Comparison of ENCODE assay signal across 13 cellular contexts in genomic region chr19:8552810-8553209, GRCh38. TPM values are rescaled to one million over a fixed set of nuclear protein-coding genes. Genes with fewer than 3 reads are reported as not detected.
DNase-seq lines count a peak whose midpoint lies in the region; ATAC-seq, FAIRE-seq and TF ChIP-seq lines count a peak whose summit lies in the region.
"Had no signal": no experiment of that assay in that cellular context is flagged by ENCODE, and none has a peak within 500 bp of the region (broad histone marks: within the 10 kb centered on the region; RNA-seq: fewer than 3 reads in every experiment).

No MANE protein-coding gene starts in this region.

- peaks cover 8% of the 10 kb centered on the region; the same call in 1 of the 2 replicates for H3K36me3 ChIP-seq in IMR-90 (ENCODE audit: control insufficient read depth, insufficient read depth, low read length)
- H3K36me3 ChIP-seq in keratinocyte (ENCODE audit: control insufficient read depth in 2 of 2, extremely low read depth in 1 of 2, insufficient read depth in 2 of 2, low read length in 2 of 2) = peaks cover 0 to 1% of the 10 kb centered on the region in 2 experiments
- H3K36me3 ChIP-seq: colonic mucosa had no signal

- H3K4me2 ChIP-seq in IMR-90 (ENCODE audit: low read depth, low read length) (no peak overlapping the region), keratinocyte (ENCODE audit: control insufficient read depth, extremely low read depth, insufficient read depth, low read depth, low read length) (peak overlapping the region; percentile 46)

- TF ChIP-seq RAD21 in IMR-90 (IDR thresholded peaks at IDR 0.05; ENCODE audit: low read length) = no peak

- no peak overlapping the region for H3K4me3 Mint-ChIP-seq in activated CD8-positive, alpha-beta T cell treated with anti-CD3 and anti-CD28 coated beads for 36 hours
- H3K4me3 Mint-ChIP-seq: memory B cell had no signal

- H2BK5ac ChIP-seq in IMR-90 (ENCODE audit: low read depth, low read length, poor library complexity, severe bottlenecking) = no peak overlapping the region

- no peak overlapping the region for H2AK5ac ChIP-seq in IMR-90 (ENCODE audit: low read depth, low read length)

- peak overlapping the region; percentile 66 to 89 for H4K8ac ChIP-seq in IMR-90 (ENCODE audit: low read depth in 2 of 2, low read length in 2 of 2)

- no peak overlapping the region for H3K27ac Mint-ChIP-seq in activated CD8-positive, alpha-beta T cell treated with anti-CD3 and anti-CD28 coated beads for 36 hours
- H3K27ac Mint-ChIP-seq: memory B cell had no signal

- dilution Hi-C loops in IMR-90 (cut with HindIII; ENCODE audit: low sequenced_read_pairs, unreplicated experiment) = no loop called here
- dilution Hi-C loops in keratinocyte (cut with MboI; ENCODE audit: extremely low pct_ligation_motif_present, low sequenced_read_pairs) = no loop called here

- H2BK20ac ChIP-seq in IMR-90 (ENCODE audit: low read depth, low read length) = no peak overlapping the region

- no peak overlapping the region for H4K5ac ChIP-seq in IMR-90 (ENCODE audit: low read depth, low read length)

- in situ Hi-C loops in IMR-90 (cut with MboI; ENCODE audit: low sequenced_read_pairs) = no loop called here

- DNase-seq in DMS79 treated with DMSO at 0.1 percent for 48 hours (lab: John Stamatoyannopoulos, UW) = peak; percentile 5
- DNase-seq in IMR-90 = peak; percentile 62
- peak; percentile 26 for DNase-seq in activated CD8-positive, alpha-beta T cell treated with anti-CD3 and anti-CD28 coated beads for 36 hours
- DNase-seq in keratinocyte (ENCODE audit: low read depth, low spot score) = no peak
- no peak for DNase-seq in H4 (ENCODE audit: low spot score)
- no peak for DNase-seq in KG1 (lab: John Stamatoyannopoulos, UW)
- no peak for DNase-seq in activated T-cell treated with anti-CD3 and anti-CD28 coated beads for 4 hours
- DNase-seq: colonic mucosa; NCI-H1092 treated with DMSO at 0.1 percent for 48 hours; stimulated activated CD4-positive, alpha-beta T cell treated with anti-CD3 and anti-CD28 coated beads, Interleukin-1b, Interleukin-23, amount 100 ng/mL, for 48 hours had no signal

- H2AK9ac ChIP-seq in IMR-90 (replicated peaks; ENCODE audit: low read depth, low read length, poor library complexity) = peak overlapping the region; percentile 50

- H3K9ac ChIP-seq in IMR-90 (ENCODE audit: low read depth, low read length) (no peak overlapping the region), keratinocyte (ENCODE audit: control insufficient read depth, extremely low read depth, insufficient read depth, low read length) (no peak overlapping the region)

- H3K9me3 Mint-ChIP-seq in activated CD8-positive, alpha-beta T cell treated with anti-CD3 and anti-CD28 coated beads for 36 hours = no peaks in the 10 kb centered on the region
- H3K9me3 Mint-ChIP-seq: memory B cell had no signal

- 31% methylated on average over 3 of the region's 10 CpGs; no CpG with 5 or more reads in 1 of the 2 experiments for WGBS in IMR-90 (ENCODE audit: extremely low coverage in 2 of 2, insufficient read length in 1 of 2), 2 experiments

- H3K18ac ChIP-seq in IMR-90 (ENCODE audit: low read depth, low read length) = no peak overlapping the region

- no peak for TF ChIP-seq POLR2A in IMR-90 (IDR thresholded peaks at IDR 0.05; ENCODE audit: low read depth, low read length)

- intact Hi-C loops in IMR-90 (cut with micrococcal nuclease) = no loop called here
- intact Hi-C loops in activated CD8-positive, alpha-beta T cell treated with anti-CD3 and anti-CD28 coated beads for 36 hours (cut with micrococcal nuclease) = no loop called here

- no peak overlapping the region for H3K23ac ChIP-seq in IMR-90 (ENCODE audit: low read depth, low read length)

- H3K4me3 ChIP-seq in IMR-90 (ENCODE audit: insufficient read depth, low read depth, low read length) = no peak overlapping the region
- H3K4me3 ChIP-seq in keratinocyte (ENCODE audit: control insufficient read depth in 2 of 3, extremely low read depth in 1 of 3, insufficient read depth in 2 of 3, low read depth in 1 of 3, low read length in 3 of 3) = peak overlapping the region in 1 of 3 experiments; percentile 14
- H3K4me3 ChIP-seq: colonic mucosa had no signal

- H3K9me3 ChIP-seq in IMR-90 (ENCODE audit: control insufficient read depth, insufficient read depth, low read length) = no peaks in the 10 kb centered on the region
- H3K9me3 ChIP-seq in keratinocyte (ENCODE audit: control insufficient read depth, low read depth, low read length) = no peaks in the 10 kb centered on the region
- H3K9me3 ChIP-seq: colonic mucosa had no signal

- no peak overlapping the region for H3K56ac ChIP-seq in IMR-90 (ENCODE audit: extremely low read depth, insufficient read depth, low read length)

- H3K27me3 Mint-ChIP-seq in activated CD8-positive, alpha-beta T cell treated with anti-CD3 and anti-CD28 coated beads for 36 hours = no peaks in the 10 kb centered on the region
- H3K27me3 Mint-ChIP-seq: memory B cell had no signal

- H4K20me1 ChIP-seq in IMR-90 (ENCODE audit: insufficient read depth, low read length) (no peaks in the 10 kb centered on the region), keratinocyte (ENCODE audit: control insufficient read depth, extremely low read depth, insufficient read depth, low read length) (no peaks in the 10 kb centered on the region)

- no peaks in the 10 kb centered on the region; the same call in 1 of the 2 replicates for H3K9me1 ChIP-seq in IMR-90 (ENCODE audit: insufficient read depth, low read length)
- no peaks in the 10 kb centered on the region for H3K9me1 ChIP-seq in keratinocyte (ENCODE audit: control insufficient read depth, extremely low read depth, insufficient read depth, low read length)

- H2BK15ac ChIP-seq in IMR-90 (ENCODE audit: low read depth, low read length) = no peak overlapping the region

- peaks cover 8% of the 10 kb centered on the region for H3K4me1 Mint-ChIP-seq in activated CD8-positive, alpha-beta T cell treated with anti-CD3 and anti-CD28 coated beads for 36 hours (ENCODE audit: low read depth)

- no peaks in the 10 kb centered on the region for H3K79me2 ChIP-seq in keratinocyte (ENCODE audit: control insufficient read depth, insufficient read depth, low read length)

- no peaks in the 10 kb centered on the region for H3K36me3 Mint-ChIP-seq in activated CD8-positive, alpha-beta T cell treated with anti-CD3 and anti-CD28 coated beads for 36 hours (ENCODE audit: low read depth)

- TF ChIP-seq CTCF in IMR-90 (conservative IDR thresholded peaks at IDR 0.05; ENCODE audit: low read depth, low read length) = no peak
- no peak for TF ChIP-seq CTCF in activated CD8-positive, alpha-beta T cell treated with anti-CD3 and anti-CD28 coated beads for 36 hours (IDR thresholded peaks at IDR 0.05)
- no peak for TF ChIP-seq CTCF in keratinocyte (optimal IDR thresholded peaks at IDR 0.05 in 1 of 3, IDR thresholded peaks at IDR 0.05 in 1 of 3, conservative IDR thresholded peaks at IDR 0.05 in 1 of 3; ENCODE audit: extremely low read depth in 1 of 3, insufficient read depth in 2 of 3, low read length in 3 of 3)

- no TSS peak for BruUV-seq in IMR-90 (replicated peaks; lab: Mats Ljungman, UMichigan)

- no peak overlapping the region for H4K91ac ChIP-seq in IMR-90 (ENCODE audit: insufficient read depth, low read depth, low read length)

- H3K4ac ChIP-seq in IMR-90 (ENCODE audit: low read depth, low read length) = 0 out of 2 replicates have a peak overlapping the region, but pooled peaks have one; percentile 20

- H2BK120ac ChIP-seq in IMR-90 (ENCODE audit: low read depth, low read length) = no peak overlapping the region

- H2AFZ ChIP-seq in IMR-90 (replicated peaks; ENCODE audit: low read length, poor library complexity) (peak overlapping the region; percentile 78), keratinocyte (ENCODE audit: control insufficient read depth, low read length) (peak overlapping the region; percentile 58)

- no peak overlapping the region for H3K14ac ChIP-seq in IMR-90 (replicated peaks; ENCODE audit: low read depth, low read length)

- CTCF ChIA-PET in IMR-90 (lab: Yijun Ruan, JAX) = no interaction called here
- CTCF ChIA-PET in activated CD8-positive, alpha-beta T cell treated with anti-CD3 and anti-CD28 coated beads for 36 hours (lab: Charles Lee) = no interaction called here

- FAIRE-seq in keratinocyte (lab: Jason Lieb, UNC) = peak; percentile 13
- FAIRE-seq: GM12892 had no signal

- no peak overlapping the region for H3K27ac ChIP-seq in IMR-90 (ENCODE audit: insufficient read depth, low read length)
- H3K27ac ChIP-seq in keratinocyte (ENCODE audit: control insufficient read depth, insufficient read depth, low read length) = no peak overlapping the region
- H3K27ac ChIP-seq: colonic mucosa had no signal

- no peaks in the 10 kb centered on the region for H3K4me1 ChIP-seq in IMR-90 (ENCODE audit: control insufficient read depth, insufficient read depth, low read length)
- no peaks in the 10 kb centered on the region for H3K4me1 ChIP-seq in keratinocyte (ENCODE audit: control insufficient read depth, extremely low read depth, insufficient read depth, low read length)
- H3K4me1 ChIP-seq: colonic mucosa had no signal

- POLR2A ChIA-PET in IMR-90 (lab: Charles Lee; ENCODE audit: unreplicated experiment) = no interaction called here
- POLR2A ChIA-PET in activated CD8-positive, alpha-beta T cell treated with anti-CD3 and anti-CD28 coated beads for 36 hours (lab: Charles Lee) = no interaction called here

- H3K27me3 ChIP-seq in IMR-90 (ENCODE audit: control insufficient read depth, insufficient read depth, low read length) = no peaks in the 10 kb centered on the region
- H3K27me3 ChIP-seq in keratinocyte (ENCODE audit: control insufficient read depth, extremely low read depth, insufficient read depth, low read length) = no peaks in the 10 kb centered on the region
- H3K27me3 ChIP-seq: colonic mucosa had no signal

- H3K79me1 ChIP-seq in IMR-90 (ENCODE audit: low read depth in 1 of 2, low read length in 2 of 2) = no peaks in the 10 kb centered on the region

- ATAC-seq in IMR-90 (ENCODE audit: low read depth) (peak; percentile 63; the same call in 1 of the 2 replicates), GM21381 (IDR thresholded peaks at IDR 0.05; ENCODE audit: unreplicated experiment) (no peak)
- ATAC-seq in activated CD8-positive, alpha-beta T cell treated with anti-CD3 and anti-CD28 coated beads for 36 hours = peak; percentile 66

RNA-seq across cellular contexts. Expression of gene MYO1F, which starts 24.4 kb away (rescaled TPM):
- total RNA-seq in IMR-90 (2012; rRNA removed) = under 0.01 and 0.18 TPM in 2 replicates
- polyA plus RNA-seq in IMR-90 (2012; rRNA removed) = 0.14 TPM in 2 replicates
- 0.19 and 0.21 TPM in 2 replicates for polyA plus RNA-seq in IMR-90 (2012; cell fraction: cytosol; rRNA removed)
- polyA plus RNA-seq in IMR-90 (2012; cell fraction: nucleus; rRNA removed; ENCODE audit: low replicate concordance) = 0.32 and 0.54 TPM in 2 replicates
- total RNA-seq in activated CD8-positive, alpha-beta T cell treated with anti-CD3 and anti-CD28 coated beads for 36 hours = 10 to 100 TPM; 21.0 to 21.4 TPM
- polyA plus RNA-seq in keratinocyte = 0.08 to 0.14 TPM (median 0.08 TPM) in 3 replicates
- not detected for polyA plus RNA-seq in keratinocyte (2011; ENCODE audit: low read depth)
- 0.07 and 0.19 TPM in 2 replicates for polyA plus RNA-seq in keratinocyte (2011; cell fraction: cytosol; rRNA removed)
- polyA plus RNA-seq in keratinocyte (2011; cell fraction: nucleus; rRNA removed) = 0.04 and 0.29 TPM in 2 replicates
- 0.29 and 3.4 TPM in 2 replicates for polyA plus RNA-seq in keratinocyte (2012; ENCODE audit: low replicate concordance)
- 0.10 to 0.82 TPM in 2 of 3 replicates, not detected in the other for polyA minus RNA-seq in keratinocyte
- not detected for polyA minus RNA-seq in keratinocyte (2011; cell fraction: cytosol; rRNA and poly(A)+ RNA removed)
- polyA minus RNA-seq in keratinocyte (2011; cell fraction: nucleus; rRNA and poly(A)+ RNA removed) = not detected in 2 replicates
- 0.17 TPM in 1 of 2 replicates, not detected in the other for total RNA-seq in H4 (2014; rRNA removed; shearing (Covaris generic))

RNA-seq across cellular contexts. Expression of gene ZNF414, which starts 38.8 kb away (rescaled TPM):
- total RNA-seq in IMR-90 (2012; rRNA removed) = 1.1 and 3.2 TPM in 2 replicates
- polyA plus RNA-seq in IMR-90 (2012; rRNA removed) = 14.2 and 20.8 TPM in 2 replicates
- polyA plus RNA-seq in IMR-90 (2012; cell fraction: cytosol; rRNA removed) = 28.7 and 38.5 TPM in 2 replicates
- 35.8 and 108 TPM in 2 replicates for polyA plus RNA-seq in IMR-90 (2012; cell fraction: nucleus; rRNA removed; ENCODE audit: low replicate concordance)
- 10 to 100 TPM; 21.6 to 24.0 TPM for total RNA-seq in activated CD8-positive, alpha-beta T cell treated with anti-CD3 and anti-CD28 coated beads for 36 hours
- 1.9 to 6.0 TPM (median 2.5 TPM) in 3 replicates for polyA plus RNA-seq in keratinocyte
- polyA plus RNA-seq in keratinocyte (2011; ENCODE audit: low read depth) = 0.77 TPM
- polyA plus RNA-seq in keratinocyte (2011; cell fraction: cytosol; rRNA removed) = 1.8 and 4.8 TPM in 2 replicates
- polyA plus RNA-seq in keratinocyte (2011; cell fraction: nucleus; rRNA removed) = 5.0 and 6.2 TPM in 2 replicates
- polyA plus RNA-seq in keratinocyte (2012; ENCODE audit: low replicate concordance) = 5.7 and 16.5 TPM in 2 replicates
- polyA minus RNA-seq in keratinocyte = 1.6 to 2.6 TPM (median 1.6 TPM) in 3 replicates
- 7.1 TPM for polyA minus RNA-seq in keratinocyte (2011; cell fraction: cytosol; rRNA and poly(A)+ RNA removed)
- polyA minus RNA-seq in keratinocyte (2011; cell fraction: nucleus; rRNA and poly(A)+ RNA removed) = 2.1 and 6.1 TPM in 2 replicates
- 7.0 and 9.3 TPM in 2 replicates for total RNA-seq in H4 (2014; rRNA removed; shearing (Covaris generic))

RNA-seq across cellular contexts. Expression of gene PRAM1, which starts 50.4 kb away (rescaled TPM):
- total RNA-seq in IMR-90 (2012; rRNA removed) = not detected in 2 replicates
- polyA plus RNA-seq in IMR-90 (2012; rRNA removed) (0.09 TPM in 2 replicates), keratinocyte (not detected in 3 replicates)
- polyA plus RNA-seq in IMR-90 (2012; cell fraction: cytosol; rRNA removed) = 0.02 TPM in 1 of 2 replicates, not detected in the other
- 0.66 and 0.70 TPM in 2 replicates for polyA plus RNA-seq in IMR-90 (2012; cell fraction: nucleus; rRNA removed; ENCODE audit: low replicate concordance)
- 1 to 10 TPM in 1 of 2 experiments, under 1 TPM in 1; 0.74 to 1.1 TPM for total RNA-seq in activated CD8-positive, alpha-beta T cell treated with anti-CD3 and anti-CD28 coated beads for 36 hours
- 0.22 TPM for polyA plus RNA-seq in keratinocyte (2011; ENCODE audit: low read depth)
- not detected in 2 replicates for polyA plus RNA-seq in keratinocyte (2011; cell fraction: cytosol; rRNA removed)
- polyA plus RNA-seq in keratinocyte (2011; cell fraction: nucleus; rRNA removed) = 0.12 TPM in 1 of 2 replicates, not detected in the other
- polyA plus RNA-seq in keratinocyte (2012; ENCODE audit: low replicate concordance) = 0.23 TPM in 1 of 2 replicates, not detected in the other
- not detected in 3 replicates for polyA minus RNA-seq in keratinocyte
- polyA minus RNA-seq in keratinocyte (2011; cell fraction: cytosol; rRNA and poly(A)+ RNA removed) = not detected
- not detected in 2 replicates for polyA minus RNA-seq in keratinocyte (2011; cell fraction: nucleus; rRNA and poly(A)+ RNA removed)
- total RNA-seq in H4 (2014; rRNA removed; shearing (Covaris generic)) = not detected in 2 replicates

RNA-seq across cellular contexts. Expression of gene ADAMTS10, which starts 57.7 kb away (rescaled TPM):
- 2.8 and 3.4 TPM in 2 replicates for total RNA-seq in IMR-90 (2012; rRNA removed)
- 11.5 and 15.1 TPM in 2 replicates for polyA plus RNA-seq in IMR-90 (2012; rRNA removed)
- polyA plus RNA-seq in IMR-90 (2012; cell fraction: cytosol; rRNA removed) = 5.2 and 8.3 TPM in 2 replicates
- polyA plus RNA-seq in IMR-90 (2012; cell fraction: nucleus; rRNA removed; ENCODE audit: low replicate concordance) = 168 and 325 TPM in 2 replicates
- total RNA-seq in activated CD8-positive, alpha-beta T cell treated with anti-CD3 and anti-CD28 coated beads for 36 hours = 1 to 10 TPM; 3.7 to 4.0 TPM
- polyA plus RNA-seq in keratinocyte = not detected in 3 replicates
- polyA plus RNA-seq in keratinocyte (2011; ENCODE audit: low read depth) = not detected
- polyA plus RNA-seq in keratinocyte (2011; cell fraction: cytosol; rRNA removed) = not detected in 2 replicates
- polyA plus RNA-seq in keratinocyte (2011; cell fraction: nucleus; rRNA removed) = not detected in 2 replicates
- polyA plus RNA-seq in keratinocyte (2012; ENCODE audit: low replicate concordance) = not detected in 2 replicates
- polyA minus RNA-seq in keratinocyte = not detected in 3 replicates
- polyA minus RNA-seq in keratinocyte (2011; cell fraction: cytosol; rRNA and poly(A)+ RNA removed) = not detected
- polyA minus RNA-seq in keratinocyte (2011; cell fraction: nucleus; rRNA and poly(A)+ RNA removed) = not detected in 2 replicates
- total RNA-seq in H4 (2014; rRNA removed; shearing (Covaris generic)) = 0.62 and 0.83 TPM in 2 replicates

Comparison
In these comparisons a context has a peak if more than half of its experiments do, and no peak if none do; other contexts are left out.
1. DNase-seq: peak in DMS79 treated with DMSO at 0.1 percent for 48 hours (single experiment), IMR-90 (single experiment) and activated CD8-positive, alpha-beta T cell treated with anti-CD3 and anti-CD28 coated beads for 36 hours (single experiment); none in keratinocyte (single experiment), H4 (single experiment), KG1 (single experiment) and activated T-cell treated with anti-CD3 and anti-CD28 coated beads for 4 hours (single experiment).
2. RNA of gene MYO1F, which starts 24.4 kb away (total RNA-seq): 21.0 to 21.4 TPM in activated CD8-positive, alpha-beta T cell treated with anti-CD3 and anti-CD28 coated beads for 36 hours; under 0.01 to 0.18 TPM in IMR-90 and 0.17 TPM in H4; every median in the first group is over 10 times any median in the second.